ENCODE assay signal across 24 cellular contexts in genomic region chr10:74890460-74890859, GRCh38.
A peak's percentile ranks its signal among the peaks of the same experiment; 100 is the strongest.
DNase-seq lines count a peak whose midpoint lies in the region; ATAC-seq and TF ChIP-seq lines count a peak whose summit lies in the region.
"Had no signal": no experiment of that assay in that cellular context is flagged by ENCODE, and none has a peak within 500 bp of the region (broad histone marks: within the 10 kb centered on the region; RNA-seq: fewer than 3 reads in every experiment).

No MANE protein-coding gene starts in this region.

- H3K27ac Mint-ChIP-seq in CD4-positive, alpha-beta memory T cell = peak overlapping the region in 4 of 7 donors; percentile 36 to 77 (median 54)

- 73 to 79% methylated on average over 7 of the region's 7 CpGs for WGBS in heart right ventricle, 2 donors
- 85% methylated on average over 7 of the region's 7 CpGs for WGBS in right cardiac atrium
- WGBS in body of pancreas, 2 donors = 45 to 48% methylated on average over 7 of the region's 7 CpGs
- WGBS in psoas muscle, 3 donors = 45 to 81% (median 46%) methylated on average over 7 of the region's 7 CpGs
- WGBS in spleen, 5 donors = 81 to 90% (median 86%) methylated on average over 7 of the region's 7 CpGs

- CTCF ChIA-PET in CD4-positive, alpha-beta memory T cell (lab: Charles Lee; ENCODE audit: partially characterized antibody) = no interaction called here

- TF ChIP-seq CTCF in heart right ventricle (IDR thresholded peaks at IDR 0.05) (no peak), body of pancreas (IDR thresholded peaks at IDR 0.05) (no peak), psoas muscle (IDR thresholded peaks at IDR 0.05) (no peak), spleen (IDR thresholded peaks at IDR 0.05 in 8 of 11, conservative IDR thresholded peaks at IDR 0.05 in 3 of 11) (no peak)

- POLR2A ChIA-PET in CD4-positive, alpha-beta memory T cell (lab: Charles Lee; ENCODE audit: partially characterized antibody) = no interaction called here

- ATAC-seq in heart right ventricle (no peak), right cardiac atrium (no peak), body of pancreas (peak; percentile 70), psoas muscle (peak in 1 of 4 donors; percentile 17), GM19463 (IDR thresholded peaks at IDR 0.05; ENCODE audit: unreplicated experiment) (no peak), GM21360 (IDR thresholded peaks at IDR 0.05; ENCODE audit: unreplicated experiment) (no peak)

- H3K9me3 ChIP-seq in heart right ventricle (no peaks in the 10 kb centered on the region), right cardiac atrium (ENCODE audit: control insufficient read depth, low read length) (no peaks in the 10 kb centered on the region), body of pancreas (no peaks in the 10 kb centered on the region), psoas muscle (no peaks in the 10 kb centered on the region), spleen (no peaks in the 10 kb centered on the region)
- no peaks in the 10 kb centered on the region for H3K9me3 ChIP-seq in CD4-positive, alpha-beta memory T cell (ENCODE audit: control insufficient read depth in 1 of 2, low read length in 2 of 2)
- H3K9me3 ChIP-seq: BLaER1 treated with 17β-estradiol and CSF1 and Interleukin-3, amounts not matched to agents 10 nM and 100 nM; HAP-1; SJCRH30 had no signal

- H3K27ac ChIP-seq in heart right ventricle = peak overlapping the region in 6 of 10 donors; percentile 13 to 70 (median 53)
- H3K27ac ChIP-seq in right cardiac atrium (ENCODE audit: low read length) = no peak overlapping the region
- no peak overlapping the region for H3K27ac ChIP-seq in CD4-positive, alpha-beta memory T cell (ENCODE audit: low read depth, low read length)
- peak overlapping the region; percentile 4 to 65 (median 44) for H3K27ac ChIP-seq in body of pancreas
- H3K27ac ChIP-seq in psoas muscle = peak overlapping the region; percentile 56
- no peak overlapping the region for H3K27ac ChIP-seq in spleen
- H3K27ac ChIP-seq: BLaER1 treated with 17β-estradiol and CSF1 and Interleukin-3, amounts not matched to agents 10 nM and 100 nM; SJCRH30 had no signal

- peaks cover 4% of the 10 kb centered on the region in 2 donors for H3K36me3 Mint-ChIP-seq in CD4-positive, alpha-beta memory T cell

- H3K4me1 ChIP-seq in heart right ventricle (peaks cover 0 to 45% (median 17%) of the 10 kb centered on the region in 9 donors), right cardiac atrium (ENCODE audit: control insufficient read depth, insufficient read depth, low read length) (no peaks in the 10 kb centered on the region), body of pancreas (peaks cover 44% of the 10 kb centered on the region), psoas muscle (peaks cover 43% of the 10 kb centered on the region), spleen (peaks cover 0 to 63% (median 8%) of the 10 kb centered on the region in 6 donors)
- no peaks in the 10 kb centered on the region for H3K4me1 ChIP-seq in CD4-positive, alpha-beta memory T cell (ENCODE audit: insufficient read depth, low read length)
- H3K4me1 ChIP-seq: HAP-1, SJCRH30 had no signal

- H3K4me3 ChIP-seq in heart right ventricle (no peak overlapping the region), right cardiac atrium (ENCODE audit: low read length) (no peak overlapping the region), body of pancreas (no peak overlapping the region), psoas muscle (no peak overlapping the region), spleen (no peak overlapping the region)
- no peak overlapping the region for H3K4me3 ChIP-seq in CD4-positive, alpha-beta memory T cell (ENCODE audit: low read length in 2 of 2)
- H3K4me3 ChIP-seq: BLaER1 treated with 17β-estradiol and CSF1 and Interleukin-3, amounts not matched to agents 10 nM and 100 nM; HAP-1; K562; SJCRH30 had no signal

- no peaks in the 10 kb centered on the region for H3K9me3 Mint-ChIP-seq in CD4-positive, alpha-beta memory T cell
- H3K9me3 Mint-ChIP-seq: CD8-positive, alpha-beta memory T cell; HFFc6 had no signal

- DNase-seq in heart right ventricle (no peak), right cardiac atrium (no peak), body of pancreas (peak in 1 of 4 donors; percentile 14), psoas muscle (no peak), spleen (no peak)
- DNase-seq in CD4-positive, alpha-beta memory T cell = no peak
- DNase-seq: CD8-positive, alpha-beta memory T cell; DMS 273 treated with DMSO at 0.1 percent for 48 hours; DND-41; GOT3; HFFc6; MV-4-11; NCI-H1105; NCI-H146; NCI-H1930; NCI-H2107; NCI-H524 treated with DMSO at 0.1 percent for 48 hours; NCI-H774; SJCRH30 had no signal

- no peaks in the 10 kb centered on the region for H3K36me3 ChIP-seq in heart right ventricle
- H3K36me3 ChIP-seq in CD4-positive, alpha-beta memory T cell (ENCODE audit: insufficient read depth, low read length) = no peaks in the 10 kb centered on the region
- H3K36me3 ChIP-seq in body of pancreas (replicated peaks in 1 of 2; ENCODE audit: insufficient read depth in 1 of 2, low read depth in 2 of 2) = no peaks in the 10 kb centered on the region
- H3K36me3 ChIP-seq in psoas muscle (ENCODE audit: insufficient read depth in 1 of 2, low read depth in 1 of 2) = no peaks in the 10 kb centered on the region
- no peaks in the 10 kb centered on the region for H3K36me3 ChIP-seq in spleen
- H3K36me3 ChIP-seq: HAP-1, SJCRH30 had no signal

- H3K4me1 Mint-ChIP-seq in CD4-positive, alpha-beta memory T cell = peaks cover 24 to 67% (median 47%) of the 10 kb centered on the region in 4 donors

- TF ChIP-seq POLR2A in body of pancreas (IDR thresholded peaks at IDR 0.05) (no peak), spleen (IDR thresholded peaks at IDR 0.05) (no peak)

- no peaks in the 10 kb centered on the region for H3K27me3 Mint-ChIP-seq in CD4-positive, alpha-beta memory T cell
- H3K27me3 Mint-ChIP-seq: CD8-positive, alpha-beta memory T cell had no signal

- H3K27me3 ChIP-seq in heart right ventricle = no peaks in the 10 kb centered on the region
- H3K27me3 ChIP-seq in right cardiac atrium (ENCODE audit: control insufficient read depth, insufficient read depth) = no peaks in the 10 kb centered on the region
- no peaks in the 10 kb centered on the region for H3K27me3 ChIP-seq in CD4-positive, alpha-beta memory T cell (ENCODE audit: insufficient read depth, low read length)
- no peaks in the 10 kb centered on the region for H3K27me3 ChIP-seq in body of pancreas
- no peaks in the 10 kb centered on the region for H3K27me3 ChIP-seq in psoas muscle (ENCODE audit: insufficient read depth in 3 of 3, low read length in 2 of 3)
- H3K27me3 ChIP-seq in spleen (replicated peaks in 1 of 7) = no peaks in the 10 kb centered on the region
- H3K27me3 ChIP-seq: BLaER1 treated with 17β-estradiol and CSF1 and Interleukin-3, amounts not matched to agents 10 nM and 100 nM; SJCRH30 had no signal

- no peak overlapping the region for H3K4me3 Mint-ChIP-seq in CD4-positive, alpha-beta memory T cell
- H3K4me3 Mint-ChIP-seq: CD8-positive, alpha-beta memory T cell; HFFc6 had no signal

- intact Hi-C loops in heart right ventricle (cut with DNase I) (no loop called here), right cardiac atrium (cut with DNase I) (no loop called here), body of pancreas (cut with DNase I) (no loop called here), psoas muscle (cut with DNase I) (no loop called here), spleen (cut with DNase I; ENCODE audit: low total_unique reads) (no loop called here)
- intact Hi-C loops in CD4-positive, alpha-beta memory T cell (cut with micrococcal nuclease) = no loop called here

Comparison
In these comparisons a context has a peak if more than half of its experiments do, and no peak if none do; other contexts are left out.
1. H3K27ac ChIP-seq: peak in heart right ventricle (6 of 10), body of pancreas (4 of 4) and psoas muscle (single experiment); none in right cardiac atrium (single experiment), CD4-positive, alpha-beta memory T cell (single experiment) and spleen (0 of 8).